In the genomic region with DNA sequence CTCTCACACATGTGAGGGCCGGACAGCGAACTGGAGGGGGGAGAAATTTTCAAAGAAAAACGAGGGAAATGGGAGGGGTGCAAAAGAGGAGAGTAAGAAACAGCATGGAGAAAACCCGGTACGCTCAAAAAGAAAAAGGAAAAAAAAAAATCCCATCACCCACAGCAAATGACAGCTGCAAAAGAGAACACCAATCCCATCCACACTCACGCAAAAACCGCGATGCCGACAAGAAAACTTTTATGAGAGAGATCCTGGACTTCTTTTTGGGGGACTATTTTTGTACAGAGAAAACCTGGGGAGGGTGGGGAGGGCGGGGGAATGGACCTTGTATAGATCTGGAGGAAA, we compare ENCODE assay signal across 11 cellular contexts. TPM values are rescaled to one million over a fixed set of nuclear protein-coding genes. Genes with fewer than 3 reads are reported as not detected.
DNase-seq lines count a peak whose midpoint lies in the region; ATAC-seq and TF ChIP-seq lines count a peak whose summit lies in the region.
"Had no signal": no experiment of that assay in that cellular context is flagged by ENCODE, and none has a peak within 500 bp of the region (broad histone marks: within the 10 kb centered on the region; RNA-seq: fewer than 3 reads in every experiment).

No MANE protein-coding gene starts in this region.

- peaks cover 24% of the 10 kb centered on the region for H3K4me1 ChIP-seq in KMS-11 (ENCODE audit: low read depth, poor library complexity, severe bottlenecking)
- H3K4me1 ChIP-seq in mucosa of stomach (ENCODE audit: control insufficient read depth, insufficient read depth, low read length), result peaks cover 7% of the 10 kb centered on the region

- BruUV-seq in Calu3 (replicated peaks; lab: Mats Ljungman, UMichigan), result no TSS peak

- H3K27me3 Mint-ChIP-seq in Calu3 (ENCODE audit: unreplicated experiment), result peaks cover 5% of the 10 kb centered on the region
- peaks cover 58% of the 10 kb centered on the region for H3K27me3 Mint-ChIP-seq in central memory CD8-positive, alpha-beta T cell

- CTCF ChIA-PET in Calu3 (lab: Charles Lee), result interaction anchor here (0.6 to 0.7 kb wide), 5 partner anchors 11 to 970 kb away, joined by 3 to 4 read pairs (median 3); no protein-coding TSS in a partner anchor

- no peaks in the 10 kb centered on the region for H3K36me3 ChIP-seq in KMS-11 (ENCODE audit: insufficient read depth)
- no peaks in the 10 kb centered on the region for H3K36me3 ChIP-seq in mucosa of stomach (ENCODE audit: control insufficient read depth, insufficient read depth, low read length)
- H3K36me3 ChIP-seq: breast epithelium had no signal

- no peaks in the 10 kb centered on the region for H3K9me3 Mint-ChIP-seq in Calu3 (ENCODE audit: low read depth, unreplicated experiment)
- H3K9me3 Mint-ChIP-seq in central memory CD8-positive, alpha-beta T cell, result no peaks in the 10 kb centered on the region

- peak overlapping the region; percentile 68; the same call in 1 of the 2 replicates for H3K4me2 ChIP-seq in KMS-11

- H3K79me2 ChIP-seq in KMS-11 (ENCODE audit: insufficient read depth, low read depth), result peaks cover 46% of the 10 kb centered on the region

- H3K9ac ChIP-seq in KMS-11, result peak overlapping the region; percentile 87
- H3K9ac ChIP-seq in mucosa of stomach (ENCODE audit: low read length), result peak overlapping the region; percentile 81

- H4K20me1 ChIP-seq in KMS-11 (ENCODE audit: insufficient read depth), result no peaks in the 10 kb centered on the region

- intact Hi-C loops in Calu3 (cut with micrococcal nuclease; ENCODE audit: unreplicated experiment), result no loop called here

- TF ChIP-seq CTCF in Calu3 (IDR thresholded peaks at IDR 0.05; ENCODE audit: unreplicated experiment) (no peak), KMS-11 (conservative IDR thresholded peaks at IDR 0.05; ENCODE audit: low read depth, low read length) (no peak)

- no peak overlapping the region for H3K27ac Mint-ChIP-seq in Calu3 (ENCODE audit: unreplicated experiment)
- H3K27ac Mint-ChIP-seq in central memory CD8-positive, alpha-beta T cell (ENCODE audit: low read depth), result no peak overlapping the region

- ATAC-seq in central memory CD8-positive, alpha-beta T cell (replicated peaks; ENCODE audit: extremely low read depth, poor library complexity, severe bottlenecking), result no peak
- ATAC-seq in GM18909 (IDR thresholded peaks at IDR 0.05; ENCODE audit: poor library complexity, unreplicated experiment), result no peak

- H3K36me3 Mint-ChIP-seq in Calu3 (ENCODE audit: insufficient read depth, unreplicated experiment), result peaks cover 5% of the 10 kb centered on the region
- peaks cover 3% of the 10 kb centered on the region for H3K36me3 Mint-ChIP-seq in central memory CD8-positive, alpha-beta T cell (ENCODE audit: insufficient read depth)

- DNase-seq in Calu3 (no peak), MV-4-11 (lab: John Stamatoyannopoulos, UW) (no peak), HuH-7.5 (ENCODE audit: low spot score) (no peak), GDM1 (lab: John Stamatoyannopoulos, UW) (no peak)
- DNase-seq in central memory CD8-positive, alpha-beta T cell (ENCODE audit: low spot score in 2 of 2), result no peak
- DNase-seq: activated CD8-positive, alpha-beta memory T cell treated with anti-CD3 and anti-CD28 coated beads for 24 hours; NCI-H1930 had no signal

- H3K4me1 Mint-ChIP-seq in Calu3 (ENCODE audit: low read depth, unreplicated experiment), result peaks cover 27% of the 10 kb centered on the region
- peaks cover 5% of the 10 kb centered on the region for H3K4me1 Mint-ChIP-seq in central memory CD8-positive, alpha-beta T cell

- peak overlapping the region; percentile 58; the same call in 1 of the 2 replicates for H2AFZ ChIP-seq in KMS-11 (ENCODE audit: low read depth)

- H3K27ac ChIP-seq in KMS-11, result peak overlapping the region; percentile 86
- H3K27ac ChIP-seq: breast epithelium had no signal

- H3K27me3 ChIP-seq in KMS-11 (ENCODE audit: insufficient read depth, low read depth) (no peaks in the 10 kb centered on the region), mucosa of stomach (ENCODE audit: control insufficient read depth, insufficient read depth, low read length) (peaks cover 45% of the 10 kb centered on the region)

- H3K9me3 ChIP-seq in mucosa of stomach (ENCODE audit: control insufficient read depth, low read length), result no peaks in the 10 kb centered on the region
- H3K9me3 ChIP-seq: breast epithelium had no signal

- H3K4me3 ChIP-seq in KMS-11 (IDR thresholded peaks at IDR 0.05; ENCODE audit: insufficient read depth, low read depth, low read length) (no peak overlapping the region), mucosa of stomach (ENCODE audit: low read length) (peak overlapping the region; percentile 71)

- H3K4me3 Mint-ChIP-seq in Calu3 (ENCODE audit: low read depth, unreplicated experiment), result peak overlapping the region; percentile 36
- H3K4me3 Mint-ChIP-seq in central memory CD8-positive, alpha-beta T cell, result peak overlapping the region; percentile 29

RNA-seq across cellular contexts. Expression of a gene that starts 1.5 kb away (rescaled TPM):
- total RNA-seq in Calu3 (2022), result 0.19 and 0.39 TPM in 2 replicates
